In genomic region chr16:89397331-89397861, GRCh38 we compare ENCODE assay signal across 19 cellular contexts.
"Had no signal": no experiment of that assay in that cellular context is flagged by ENCODE, and none has a peak within 500 bp of the region (broad histone marks: within the 10 kb centered on the region; RNA-seq: fewer than 3 reads in every experiment).

No MANE protein-coding gene starts in this region.

- H3K9me3 ChIP-seq: body of pancreas, mucosa of descending colon, psoas muscle had no signal

- H3K27ac ChIP-seq: WERI-Rb-1 had no signal

- H3K27ac Mint-ChIP-seq: activated CD8-positive, alpha-beta T cell treated with anti-CD3 and anti-CD28 coated beads, Interleukin-2, amount 10 ng/mL, durations not matched to agents 7 days and 5 days; dendritic cell treated with granulocyte-macrophage colony-stimulating factor and Interleukin-4, amounts not matched to agents 40 ng/mL and 50 ng/mL, for 4 days; endodermal cell; stimulated activated naive CD8-positive, alpha-beta T cell treated with anti-CD3 and anti-CD28 coated beads, Interleukin-15, Interleukin-2, amounts not matched to agents 100 ng/mL and 50 ng/mL, for 24 hours had no signal

- ATAC-seq: activated CD8-positive, alpha-beta T cell treated with anti-CD3 and anti-CD28 coated beads, Interleukin-2, amount 10 ng/mL, durations not matched to agents 7 days and 5 days; body of pancreas; left cardiac atrium; mucosa of descending colon; psoas muscle had no signal

- H3K27me3 Mint-ChIP-seq: dendritic cell treated with granulocyte-macrophage colony-stimulating factor and Interleukin-4, amounts not matched to agents 40 ng/mL and 50 ng/mL, for 4 days; stimulated activated naive CD8-positive, alpha-beta T cell treated with anti-CD3 and anti-CD28 coated beads, Interleukin-15, Interleukin-2, amounts not matched to agents 100 ng/mL and 50 ng/mL, for 24 hours had no signal

- H3K9me3 Mint-ChIP-seq: dendritic cell treated with granulocyte-macrophage colony-stimulating factor and Interleukin-4, amounts not matched to agents 40 ng/mL and 50 ng/mL, for 4 days; endodermal cell; natural killer cell; stimulated activated naive CD8-positive, alpha-beta T cell treated with anti-CD3 and anti-CD28 coated beads, Interleukin-15, Interleukin-2, amounts not matched to agents 100 ng/mL and 50 ng/mL, for 24 hours had no signal

- H3K27me3 ChIP-seq: body of pancreas had no signal

- H3K36me3 Mint-ChIP-seq: natural killer cell had no signal

- H3K4me3 Mint-ChIP-seq: activated CD8-positive, alpha-beta T cell treated with anti-CD3 and anti-CD28 coated beads, Interleukin-2, amount 10 ng/mL, durations not matched to agents 7 days and 5 days; dendritic cell treated with granulocyte-macrophage colony-stimulating factor and Interleukin-4, amounts not matched to agents 40 ng/mL and 50 ng/mL, for 4 days; endodermal cell; natural killer cell; stimulated activated naive CD8-positive, alpha-beta T cell treated with anti-CD3 and anti-CD28 coated beads, Interleukin-15, Interleukin-2, amounts not matched to agents 100 ng/mL and 50 ng/mL, for 24 hours had no signal

- H3K36me3 ChIP-seq: WERI-Rb-1 had no signal

- DNase-seq: activated CD4-positive, alpha-beta T cell treated with anti-CD3 and anti-CD28 coated beads for 4 hours; activated CD8-positive, alpha-beta memory T cell treated with anti-CD3 and anti-CD28 coated beads, Interleukin-2, amount 50 U/mL, for 48 hours; activated CD8-positive, alpha-beta T cell treated with anti-CD3 and anti-CD28 coated beads, Interleukin-2, amount 10 ng/mL, durations not matched to agents 7 days and 5 days; activated naive CD4-positive, alpha-beta T cell treated with anti-CD3 and anti-CD28 coated beads, Interleukin-2, amount 50 U/mL, for 16 hours; body of pancreas; central memory CD4-positive, alpha-beta T cell; endodermal cell; erythroblast; hypothalamus; left cardiac atrium; mammary epithelial cell; mucosa of descending colon; natural killer cell; psoas muscle; stimulated activated CD4-positive, alpha-beta T cell treated with anti-CD3 and anti-CD28 coated beads, Interleukin-12 subunit alpha, Interleukin-12 subunit beta, amount 100 ng/mL, for 4 hours; T1000; WERI-Rb-1 had no signal

- H3K4me3 ChIP-seq: body of pancreas, mucosa of descending colon, psoas muscle had no signal
